In the genomic region with DNA sequence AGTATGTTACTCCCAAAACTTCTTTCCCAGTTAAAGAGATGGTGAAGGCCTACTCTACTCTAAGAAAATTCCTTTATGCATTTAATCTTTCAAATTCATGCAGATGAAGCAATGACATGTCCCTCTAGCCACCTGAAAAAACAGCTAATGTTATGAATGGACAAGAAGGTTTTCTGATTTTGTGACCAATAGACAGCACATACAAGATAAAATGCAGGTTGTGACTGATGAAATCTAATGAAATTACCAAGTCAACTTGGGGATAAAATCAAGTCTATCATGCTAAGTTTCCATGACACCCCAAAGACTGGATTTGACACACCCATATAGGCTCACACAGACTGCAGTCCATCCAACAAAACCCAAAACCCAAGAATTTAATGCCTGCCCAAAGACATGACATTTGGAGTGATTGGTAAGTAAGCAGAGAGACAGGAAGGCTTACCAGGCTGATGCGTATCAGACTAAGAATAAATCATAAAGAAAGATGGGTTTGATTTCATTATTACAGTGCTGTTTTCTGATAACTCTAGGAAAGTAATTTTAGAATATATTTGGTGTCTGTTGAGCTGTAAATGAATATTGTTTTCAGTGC, we compare ENCODE assay signal across 24 cellular contexts. TPM values are rescaled to one million over a fixed set of nuclear protein-coding genes. Genes with fewer than 3 reads are reported as not detected.
DNase-seq lines count a peak whose midpoint lies in the region; ATAC-seq, FAIRE-seq and TF ChIP-seq lines count a peak whose summit lies in the region.
"Had no signal": no experiment of that assay in that cellular context is flagged by ENCODE, and none has a peak within 500 bp of the region (broad histone marks: within the 10 kb centered on the region; RNA-seq: fewer than 3 reads in every experiment).

No MANE protein-coding gene starts in this region.

- no peaks in the 10 kb centered on the region for H3K4me1 ChIP-seq in vagina
- H3K4me1 ChIP-seq: Peyer's patch, SJCRH30, upper lobe of right lung had no signal

- H3K9me3 ChIP-seq in vagina, result no peaks in the 10 kb centered on the region
- H3K9me3 ChIP-seq: neutrophil, Peyer's patch, SJCRH30, upper lobe of right lung had no signal

- no peaks in the 10 kb centered on the region for H3K27me3 Mint-ChIP-seq in activated CD4-positive, alpha-beta T cell treated with anti-CD3 and anti-CD28 coated beads, Interleukin-2, amount 10 ng/mL, durations not matched to agents 24 days and 14 days
- no peaks in the 10 kb centered on the region for H3K27me3 Mint-ChIP-seq in central memory CD8-positive, alpha-beta T cell
- no peaks in the 10 kb centered on the region for H3K27me3 Mint-ChIP-seq in nephron progenitor cell (ENCODE audit: low read depth, poor library complexity)
- H3K27me3 Mint-ChIP-seq: activated naive CD8-positive, alpha-beta T cell treated with anti-CD3 and anti-CD28 coated beads, Interleukin-2, amount 10 ng/mL, durations not matched to agents 7 days and 5 days; progenitor cell of endocrine pancreas had no signal

- DNase-seq in activated CD4-positive, alpha-beta T cell treated with anti-CD3 and anti-CD28 coated beads, Interleukin-2, amount 10 ng/mL, durations not matched to agents 24 days and 14 days, result peak; percentile 37
- no peak for DNase-seq in activated CD4-positive, alpha-beta T cell treated with anti-CD3 and anti-CD28 coated beads for 48 hours
- DNase-seq in GM18507 (ENCODE audit: extremely low spot score, insufficient read length, low read depth), result no peak
- no peak for DNase-seq in central memory CD8-positive, alpha-beta T cell (ENCODE audit: low spot score in 2 of 2)
- no peak for DNase-seq in nephron progenitor cell
- no peak for DNase-seq in vagina (ENCODE audit: extremely low spot score in 2 of 2)
- DNase-seq: activated CD8-positive, alpha-beta memory T cell treated with anti-CD3 and anti-CD28 coated beads, Interleukin-2, amount 50 U/mL, for 4 hours; activated naive CD8-positive, alpha-beta T cell treated with anti-CD3 and anti-CD28 coated beads, Interleukin-2, amount 10 ng/mL, durations not matched to agents 7 days and 5 days; cerebellar nuclear complex; COR-L47; DMS79; GF-D8; NCI-H1694 treated with DMSO at 0.1 percent for 48 hours; NCI-H526; Peyer's patch; SJCRH30; upper lobe of right lung had no signal

- TF ChIP-seq CTCF in nephron progenitor cell (IDR thresholded peaks at IDR 0.05) (no peak), vagina (IDR thresholded peaks at IDR 0.05) (no peak)

- no peak overlapping the region for H3K27ac ChIP-seq in vagina
- H3K27ac ChIP-seq: neutrophil, Peyer's patch, SJCRH30, upper lobe of right lung had no signal

- no peak overlapping the region for H3K4me3 ChIP-seq in vagina
- H3K4me3 ChIP-seq: lung, Peyer's patch, SJCRH30, upper lobe of right lung had no signal

- H3K4me3 Mint-ChIP-seq in activated CD4-positive, alpha-beta T cell treated with anti-CD3 and anti-CD28 coated beads, Interleukin-2, amount 10 ng/mL, durations not matched to agents 24 days and 14 days, result no peak overlapping the region
- H3K4me3 Mint-ChIP-seq in central memory CD8-positive, alpha-beta T cell, result no peak overlapping the region
- no peak overlapping the region for H3K4me3 Mint-ChIP-seq in nephron progenitor cell
- H3K4me3 Mint-ChIP-seq: activated naive CD8-positive, alpha-beta T cell treated with anti-CD3 and anti-CD28 coated beads, Interleukin-2, amount 10 ng/mL, durations not matched to agents 7 days and 5 days had no signal

- intact Hi-C loops in activated CD4-positive, alpha-beta T cell treated with anti-CD3 and anti-CD28 coated beads, Interleukin-2, amount 10 ng/mL, durations not matched to agents 24 days and 14 days (cut with micrococcal nuclease), result no loop called here
- intact Hi-C loops in vagina (cut with DNase I), result no loop called here

- FAIRE-seq in GM18507 (lab: Jason Lieb, UNC), result peak; percentile 29
- FAIRE-seq: TTC549 had no signal

- peaks cover 3% of the 10 kb centered on the region for H3K9me3 Mint-ChIP-seq in activated CD4-positive, alpha-beta T cell treated with anti-CD3 and anti-CD28 coated beads, Interleukin-2, amount 10 ng/mL, durations not matched to agents 24 days and 14 days
- H3K9me3 Mint-ChIP-seq in central memory CD8-positive, alpha-beta T cell, result no peaks in the 10 kb centered on the region
- no peaks in the 10 kb centered on the region for H3K9me3 Mint-ChIP-seq in nephron progenitor cell
- H3K9me3 Mint-ChIP-seq: activated naive CD8-positive, alpha-beta T cell treated with anti-CD3 and anti-CD28 coated beads, Interleukin-2, amount 10 ng/mL, durations not matched to agents 7 days and 5 days had no signal

- peaks cover 45% of the 10 kb centered on the region for H3K4me1 Mint-ChIP-seq in activated CD4-positive, alpha-beta T cell treated with anti-CD3 and anti-CD28 coated beads, Interleukin-2, amount 10 ng/mL, durations not matched to agents 24 days and 14 days
- H3K4me1 Mint-ChIP-seq in central memory CD8-positive, alpha-beta T cell, result peaks cover 69% of the 10 kb centered on the region
- no peaks in the 10 kb centered on the region for H3K4me1 Mint-ChIP-seq in nephron progenitor cell

- no peak for ATAC-seq in central memory CD8-positive, alpha-beta T cell (replicated peaks; ENCODE audit: extremely low read depth, poor library complexity, severe bottlenecking)
- ATAC-seq in HG03108 (IDR thresholded peaks at IDR 0.05; ENCODE audit: unreplicated experiment) (no peak), GM19452 (IDR thresholded peaks at IDR 0.05; ENCODE audit: unreplicated experiment) (no peak)
- ATAC-seq: sciatic nerve, upper lobe of right lung had no signal

- no peak for TF ChIP-seq POLR2A in vagina (IDR thresholded peaks at IDR 0.05)

- no peaks in the 10 kb centered on the region for H3K36me3 ChIP-seq in vagina
- H3K36me3 ChIP-seq: SJCRH30 had no signal

- no peaks in the 10 kb centered on the region for H3K27me3 ChIP-seq in vagina
- H3K27me3 ChIP-seq: neutrophil, Peyer's patch, SJCRH30, upper lobe of right lung had no signal

- H3K36me3 Mint-ChIP-seq in activated CD4-positive, alpha-beta T cell treated with anti-CD3 and anti-CD28 coated beads, Interleukin-2, amount 10 ng/mL, durations not matched to agents 24 days and 14 days (ENCODE audit: low read depth), result peaks cover 71% of the 10 kb centered on the region
- H3K36me3 Mint-ChIP-seq in central memory CD8-positive, alpha-beta T cell (ENCODE audit: insufficient read depth), result peaks cover 57% of the 10 kb centered on the region
- peaks cover 18% of the 10 kb centered on the region for H3K36me3 Mint-ChIP-seq in nephron progenitor cell (ENCODE audit: low read depth)

- H3K27ac Mint-ChIP-seq in activated CD4-positive, alpha-beta T cell treated with anti-CD3 and anti-CD28 coated beads, Interleukin-2, amount 10 ng/mL, durations not matched to agents 24 days and 14 days, result peak overlapping the region; percentile 3
- H3K27ac Mint-ChIP-seq in central memory CD8-positive, alpha-beta T cell (ENCODE audit: low read depth), result peak overlapping the region; percentile 58
- H3K27ac Mint-ChIP-seq in nephron progenitor cell, result peak overlapping the region; percentile 50
- H3K27ac Mint-ChIP-seq: activated naive CD8-positive, alpha-beta T cell treated with anti-CD3 and anti-CD28 coated beads, Interleukin-2, amount 10 ng/mL, durations not matched to agents 7 days and 5 days; progenitor cell of endocrine pancreas had no signal

RNA-seq across cellular contexts. Expression of a gene that starts 26.4 kb away (rescaled TPM):
- 104 and 109 TPM in 2 replicates for total RNA-seq in activated CD4-positive, alpha-beta T cell treated with anti-CD3 and anti-CD28 coated beads, Interleukin-2, amount 10 ng/mL, durations not matched to agents 24 days and 14 days
- 51.3 TPM for total RNA-seq in vagina

Comparison
In these comparisons a context has a peak if more than half of its experiments do, and no peak if none do; other contexts are left out.
1. H3K27ac Mint-ChIP-seq: peak in every context shown above with its lines; median percentile 58 in central memory CD8-positive, alpha-beta T cell; 50 in nephron progenitor cell; 3 in activated CD4-positive, alpha-beta T cell treated with anti-CD3 and anti-CD28 coated beads, Interleukin-2, amount 10 ng/mL, durations not matched to agents 24 days and 14 days.